ENCODE assay signal across 1 cellular context in the genomic region with DNA sequence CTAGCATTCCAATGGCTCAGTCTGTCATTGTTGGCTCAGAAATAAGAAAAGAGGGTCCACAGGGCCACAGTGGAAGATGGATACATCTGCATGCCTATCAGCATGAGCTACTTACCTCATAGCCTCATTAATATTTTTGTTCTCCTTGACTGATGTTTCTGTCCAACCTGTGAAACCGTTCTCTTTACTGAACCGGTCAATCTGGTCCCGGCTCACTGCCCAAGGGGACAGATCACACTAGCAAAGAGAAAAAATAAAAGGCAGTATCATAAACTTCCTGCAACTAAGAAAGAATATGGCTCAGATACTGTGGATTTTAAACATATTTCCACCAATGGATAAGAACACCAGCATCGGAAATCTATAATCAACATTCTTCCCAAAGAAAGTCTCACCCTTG.
TF ChIP-seq lines count a peak whose summit lies in the region.

No MANE protein-coding gene starts in this region.

TF ChIP-seq in WTC11, 78 proteins besides CTCF, POLR2A, EP300 and RAD21:
- TF ChIP-seq, protein P1, sequence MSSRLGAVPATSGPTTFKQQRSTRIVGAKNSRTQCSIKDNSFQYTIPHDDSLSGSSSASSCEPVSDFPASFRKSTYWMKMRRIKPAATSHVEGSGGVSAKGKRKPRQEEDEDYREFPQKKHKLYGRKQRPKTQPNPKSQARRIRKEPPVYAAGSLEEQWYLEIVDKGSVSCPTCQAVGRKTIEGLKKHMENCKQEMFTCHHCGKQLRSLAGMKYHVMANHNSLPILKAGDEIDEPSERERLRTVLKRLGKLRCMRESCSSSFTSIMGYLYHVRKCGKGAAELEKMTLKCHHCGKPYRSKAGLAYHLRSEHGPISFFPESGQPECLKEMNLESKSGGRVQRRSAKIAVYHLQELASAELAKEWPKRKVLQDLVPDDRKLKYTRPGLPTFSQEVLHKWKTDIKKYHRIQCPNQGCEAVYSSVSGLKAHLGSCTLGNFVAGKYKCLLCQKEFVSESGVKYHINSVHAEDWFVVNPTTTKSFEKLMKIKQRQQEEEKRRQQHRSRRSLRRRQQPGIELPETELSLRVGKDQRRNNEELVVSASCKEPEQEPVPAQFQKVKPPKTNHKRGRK (CRISPR knock-in tag; IDR thresholded peaks at IDR 0.05; ENCODE audit: borderline replicate concordance), result no peak
- no peak for TF ChIP-seq NFYB (CRISPR knock-in tag; conservative IDR thresholded peaks at IDR 0.05; ENCODE audit: low read depth)
